ENCODE assay signal across 30 cellular contexts in genomic region chr5:139090566-139090965, GRCh38.
"Had no signal": no experiment of that assay in that cellular context is flagged by ENCODE, and none has a peak within 500 bp of the region (broad histone marks: within the 10 kb centered on the region; RNA-seq: fewer than 3 reads in every experiment).

No MANE protein-coding gene starts in this region.

- H3K36me3 ChIP-seq: adrenal gland, esophagus muscularis mucosa, gastrocnemius medialis, heart left ventricle had no signal

- H3K27me3 ChIP-seq: adrenal gland, body of pancreas, esophagus muscularis mucosa, foreskin keratinocyte, gastrocnemius medialis, heart left ventricle had no signal

- ATAC-seq: activated CD4-positive, alpha-beta T cell treated with anti-CD3 and anti-CD28 coated beads for 36 hours; activated CD8-positive, alpha-beta memory T cell treated with anti-CD3 and anti-CD28 coated beads, Interleukin-2, amount 10 ng/mL, durations not matched to agents 7 days and 5 days; activated CD8-positive, alpha-beta T cell treated with anti-CD3 and anti-CD28 coated beads, Interleukin-2, amount 10 ng/mL, durations not matched to agents 7 days and 5 days; activated naive CD8-positive, alpha-beta T cell treated with anti-CD3 and anti-CD28 coated beads, Interleukin-2, amount 50 U/mL, for 24 hours; body of pancreas; effector memory CD8-positive, alpha-beta T cell; foreskin keratinocyte; gastrocnemius medialis; heart left ventricle had no signal

- H3K9me3 ChIP-seq: adrenal gland, body of pancreas, esophagus muscularis mucosa, gastrocnemius medialis, heart left ventricle had no signal

- H3K27ac ChIP-seq: adrenal gland, body of pancreas, esophagus muscularis mucosa, foreskin keratinocyte, gastrocnemius medialis, heart left ventricle had no signal

- H3K4me3 ChIP-seq: adrenal gland, body of pancreas, esophagus muscularis mucosa, gastrocnemius medialis, heart left ventricle had no signal

- DNase-seq: activated CD4-positive, alpha-beta memory T cell treated with anti-CD3 and anti-CD28 coated beads for 36 hours; activated CD4-positive, alpha-beta T cell treated with anti-CD3 and anti-CD28 coated beads for 36 hours; activated CD4-positive, alpha-beta T cell treated with anti-CD3 and anti-CD28 coated beads, Interleukin-2, amount 10 ng/mL, durations not matched to agents 24 days and 14 days; activated CD4-positive, CD25-positive, alpha-beta regulatory T cell; activated CD4-positive, CD25-positive, alpha-beta regulatory T cell treated with anti-CD3 and anti-CD28 coated beads, Interleukin-2, amount 50 U/mL, for 72 hours; activated CD8-positive, alpha-beta memory T cell treated with anti-CD3 and anti-CD28 coated beads, Interleukin-2, amount 10 ng/mL, durations not matched to agents 7 days and 5 days; activated CD8-positive, alpha-beta memory T cell treated with anti-CD3 and anti-CD28 coated beads, Interleukin-2, amount 50 U/mL, for 4 hours; activated CD8-positive, alpha-beta T cell treated with anti-CD3 and anti-CD28 coated beads, Interleukin-2, amount 10 ng/mL, durations not matched to agents 7 days and 5 days; activated effector memory CD4-positive, alpha-beta T cell treated with anti-CD3 and anti-CD28 coated beads, Interleukin-2, amount 50 U/mL, for 16 hours; activated naive CD4-positive, alpha-beta T cell treated with anti-CD3 and anti-CD28 coated beads for 36 hours; activated naive CD8-positive, alpha-beta T cell treated with anti-CD3 and anti-CD28 coated beads for 36 hours; activated naive CD8-positive, alpha-beta T cell treated with anti-CD3 and anti-CD28 coated beads, Interleukin-2, amount 50 U/mL, for 24 hours; activated T-cell treated with anti-CD3 and anti-CD28 coated beads, Interleukin-2, amount 50 U/mL, for 1 hour; activated T-cell treated with anti-CD3 and anti-CD28 coated beads, Interleukin-2, amount 50 U/mL, for 48 hours; adrenal gland; amygdala; aorta; body of pancreas; caudate nucleus; cortex of kidney; dermis blood vessel endothelial cell; effector CD4-positive, alpha-beta T cell; effector memory CD8-positive, alpha-beta T cell; erythroblast; foreskin keratinocyte; gastrocnemius medialis; glutamatergic neuron; heart left ventricle; T-helper 2 cell had no signal

- H3K4me1 ChIP-seq: foreskin keratinocyte had no signal
